10 cellular contexts compared by ENCODE assay signal in the genomic region with DNA sequence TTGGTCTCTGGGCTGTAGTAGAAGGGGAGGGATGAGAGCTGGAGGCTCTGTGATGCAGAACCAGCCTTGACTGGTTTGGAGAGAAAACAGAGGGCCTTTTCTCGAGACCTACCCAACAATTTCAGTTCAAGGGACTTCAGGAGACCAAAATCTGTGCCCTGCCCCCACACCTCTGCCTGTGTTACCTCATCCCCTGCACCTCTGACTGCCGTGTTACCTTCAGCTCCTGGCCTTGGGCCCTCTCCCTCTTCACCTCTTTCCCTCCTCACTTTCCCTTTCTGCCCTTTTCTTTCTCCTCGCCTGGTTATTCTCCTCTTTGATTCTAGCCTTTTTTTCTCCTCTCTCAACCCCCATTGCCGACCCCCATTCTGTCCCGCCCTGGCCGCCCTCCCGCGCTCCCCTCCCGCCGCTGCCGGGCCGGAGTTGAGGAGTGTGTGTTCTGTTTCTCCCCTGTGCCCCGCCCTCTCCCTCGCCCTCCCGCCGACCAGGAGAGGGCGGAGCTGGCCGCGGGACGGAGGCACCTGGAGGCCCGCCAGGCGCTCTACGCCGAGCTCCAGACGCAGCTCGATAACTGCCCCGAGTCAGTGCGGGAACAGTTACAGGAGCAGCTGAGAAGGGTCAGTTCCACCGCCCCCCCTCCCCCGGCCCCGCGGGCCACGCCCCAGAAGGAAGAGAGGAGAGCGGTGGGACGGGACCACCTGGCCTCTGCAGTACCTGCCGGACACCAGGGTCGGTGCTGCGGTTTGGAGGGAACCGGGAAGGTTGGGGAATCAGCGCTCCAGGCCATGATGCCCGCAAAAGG. TPM values are rescaled to one million over a fixed set of nuclear protein-coding genes. Genes with fewer than 3 reads are reported as not detected.
DNase-seq lines count a peak whose midpoint lies in the region; ATAC-seq and TF ChIP-seq lines count a peak whose summit lies in the region.
"Had no signal": no experiment of that assay in that cellular context is flagged by ENCODE, and none has a peak within 500 bp of the region (broad histone marks: within the 10 kb centered on the region; RNA-seq: fewer than 3 reads in every experiment).

No MANE protein-coding gene starts in this region.

- no peaks in the 10 kb centered on the region for H3K36me3 Mint-ChIP-seq in activated CD4-positive, alpha-beta memory T cell treated with anti-CD3 and anti-CD28 coated beads for 36 hours
- no peaks in the 10 kb centered on the region for H3K36me3 Mint-ChIP-seq in activated CD4-positive, alpha-beta memory T cell treated with anti-CD3 and anti-CD28 coated beads, Interleukin-2, amount 10 ng/mL, durations not matched to agents 7 days and 5 days (ENCODE audit: low read depth)
- H3K36me3 Mint-ChIP-seq in WTC11 = peaks cover 17% of the 10 kb centered on the region; the same call in 1 of the 2 replicates

- intact Hi-C loops in activated CD4-positive, alpha-beta memory T cell treated with anti-CD3 and anti-CD28 coated beads for 36 hours (cut with micrococcal nuclease) = no loop called here

- TF ChIP-seq CTCF in WTC11 (IDR thresholded peaks at IDR 0.05) = no peak
- TF ChIP-seq CTCF in omental fat pad (IDR thresholded peaks at IDR 0.05) = no peak

- ATAC-seq in WTC11 = peak; percentile 90
- peak; percentile 80 for ATAC-seq in omental fat pad (ENCODE audit: low FRiP score)
- ATAC-seq in HG02759 (IDR thresholded peaks at IDR 0.05; ENCODE audit: unreplicated experiment) = no peak

- no peak overlapping the region for H3K4me3 Mint-ChIP-seq in activated CD4-positive, alpha-beta memory T cell treated with anti-CD3 and anti-CD28 coated beads for 36 hours
- no peak overlapping the region for H3K4me3 Mint-ChIP-seq in activated CD4-positive, alpha-beta memory T cell treated with anti-CD3 and anti-CD28 coated beads, Interleukin-2, amount 10 ng/mL, durations not matched to agents 7 days and 5 days
- peak overlapping the region; percentile 73 for H3K4me3 Mint-ChIP-seq in WTC11

- no peaks in the 10 kb centered on the region for H3K27me3 Mint-ChIP-seq in activated CD4-positive, alpha-beta memory T cell treated with anti-CD3 and anti-CD28 coated beads for 36 hours
- peaks cover 2% of the 10 kb centered on the region for H3K27me3 Mint-ChIP-seq in activated CD4-positive, alpha-beta memory T cell treated with anti-CD3 and anti-CD28 coated beads, Interleukin-2, amount 10 ng/mL, durations not matched to agents 7 days and 5 days
- no peaks in the 10 kb centered on the region for H3K27me3 Mint-ChIP-seq in WTC11 (ENCODE audit: low read depth)

- H3K27ac Mint-ChIP-seq in activated CD4-positive, alpha-beta memory T cell treated with anti-CD3 and anti-CD28 coated beads for 36 hours = no peak overlapping the region
- no peak overlapping the region for H3K27ac Mint-ChIP-seq in activated CD4-positive, alpha-beta memory T cell treated with anti-CD3 and anti-CD28 coated beads, Interleukin-2, amount 10 ng/mL, durations not matched to agents 7 days and 5 days
- peak overlapping the region; percentile 93 for H3K27ac Mint-ChIP-seq in WTC11

- H3K4me1 Mint-ChIP-seq in activated CD4-positive, alpha-beta memory T cell treated with anti-CD3 and anti-CD28 coated beads for 36 hours (ENCODE audit: low read depth) = no peaks in the 10 kb centered on the region
- no peaks in the 10 kb centered on the region for H3K4me1 Mint-ChIP-seq in activated CD4-positive, alpha-beta memory T cell treated with anti-CD3 and anti-CD28 coated beads, Interleukin-2, amount 10 ng/mL, durations not matched to agents 7 days and 5 days
- H3K4me1 Mint-ChIP-seq in WTC11 = peaks cover 29% of the 10 kb centered on the region

- peak; percentile 32 for DNase-seq in activated CD4-positive, alpha-beta memory T cell treated with anti-CD3 and anti-CD28 coated beads for 36 hours
- no peak for DNase-seq in activated CD4-positive, alpha-beta memory T cell treated with anti-CD3 and anti-CD28 coated beads, Interleukin-2, amount 10 ng/mL, durations not matched to agents 7 days and 5 days
- DNase-seq in WTC11 (ENCODE audit: low spot score) (peak; percentile 93), globus pallidus (ENCODE audit: low spot score) (peak; percentile 47), omental fat pad (ENCODE audit: low spot score) (no peak), middle frontal gyrus (ENCODE audit: extremely low spot score, low spot score) (no peak), KG1 (lab: John Stamatoyannopoulos, UW) (no peak)

- POLR2A ChIA-PET in activated CD4-positive, alpha-beta memory T cell treated with anti-CD3 and anti-CD28 coated beads for 36 hours (lab: Charles Lee) = no interaction called here
- POLR2A ChIA-PET in activated CD4-positive, alpha-beta memory T cell treated with anti-CD3 and anti-CD28 coated beads, Interleukin-2, amount 10 ng/mL, durations not matched to agents 7 days and 5 days (lab: Charles Lee) = no interaction called here
- POLR2A ChIA-PET in WTC11 (lab: Charles Lee) = interaction anchor here (0.6 to 5.0 kb wide), 17 partner anchors 9 to 468 kb away, joined by 3 to 75 read pairs (median 6); a partner anchor contains a TSS

- CTCF ChIA-PET in activated CD4-positive, alpha-beta memory T cell treated with anti-CD3 and anti-CD28 coated beads for 36 hours (lab: Charles Lee) = interaction anchor here (0.9 to 2.4 kb wide), 2 partner anchors 25 to 55 kb away, joined by 4 to 14 read pairs; no protein-coding TSS in a partner anchor
- CTCF ChIA-PET in activated CD4-positive, alpha-beta memory T cell treated with anti-CD3 and anti-CD28 coated beads, Interleukin-2, amount 10 ng/mL, durations not matched to agents 7 days and 5 days (lab: Charles Lee) = interaction anchor here (1.1 to 1.4 kb wide), 2 partner anchors 55 to 463 kb away, joined by 3 to 4 read pairs; no protein-coding TSS in a partner anchor
- CTCF ChIA-PET in WTC11 (lab: Charles Lee) = interaction anchor here (0.6 to 7.9 kb wide), 20 partner anchors 10 to 1029 kb away, joined by 3 to 127 read pairs (median 4); a partner anchor contains a TSS

- H3K9me3 Mint-ChIP-seq in activated CD4-positive, alpha-beta memory T cell treated with anti-CD3 and anti-CD28 coated beads for 36 hours = no peaks in the 10 kb centered on the region
- H3K9me3 Mint-ChIP-seq in activated CD4-positive, alpha-beta memory T cell treated with anti-CD3 and anti-CD28 coated beads, Interleukin-2, amount 10 ng/mL, durations not matched to agents 7 days and 5 days = no peaks in the 10 kb centered on the region
- H3K9me3 Mint-ChIP-seq in WTC11 = no peaks in the 10 kb centered on the region

TF ChIP-seq in WTC11, 78 proteins besides CTCF, POLR2A, EP300 and RAD21 (continues in another document):
- TF ChIP-seq, protein P1, sequence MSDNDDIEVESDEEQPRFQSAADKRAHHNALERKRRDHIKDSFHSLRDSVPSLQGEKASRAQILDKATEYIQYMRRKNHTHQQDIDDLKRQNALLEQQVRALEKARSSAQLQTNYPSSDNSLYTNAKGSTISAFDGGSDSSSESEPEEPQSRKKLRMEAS (CRISPR knock-in tag; IDR thresholded peaks at IDR 0.05) = peak; percentile 64
- TF ChIP-seq ZNF423 (CRISPR knock-in tag; IDR thresholded peaks at IDR 0.05) (no peak), SMAD3 (CRISPR knock-in tag; IDR thresholded peaks at IDR 0.05; ENCODE audit: borderline replicate concordance) (no peak), ZBTB21 (CRISPR knock-in tag; IDR thresholded peaks at IDR 0.05; ENCODE audit: borderline replicate concordance) (0 out of 2 replicates have a peak, but pooled peaks have one; percentile 32), FOXK1 (CRISPR knock-in tag; IDR thresholded peaks at IDR 0.05) (0 out of 2 replicates have a peak, but pooled peaks have one; percentile 44), SP1 (CRISPR knock-in tag; conservative IDR thresholded peaks at IDR 0.05) (peak; percentile 80), ZNF219 (CRISPR knock-in tag; IDR thresholded peaks at IDR 0.05; ENCODE audit: borderline replicate concordance) (no peak), FOXP1 (CRISPR knock-in tag; IDR thresholded peaks at IDR 0.05; ENCODE audit: borderline replicate concordance) (peak; percentile 67; the same call in 1 of the 2 replicates), RELA (CRISPR knock-in tag; IDR thresholded peaks at IDR 0.05; ENCODE audit: borderline replicate concordance) (no peak; the same call in 1 of the 2 replicates)
- TF ChIP-seq, protein P2, sequence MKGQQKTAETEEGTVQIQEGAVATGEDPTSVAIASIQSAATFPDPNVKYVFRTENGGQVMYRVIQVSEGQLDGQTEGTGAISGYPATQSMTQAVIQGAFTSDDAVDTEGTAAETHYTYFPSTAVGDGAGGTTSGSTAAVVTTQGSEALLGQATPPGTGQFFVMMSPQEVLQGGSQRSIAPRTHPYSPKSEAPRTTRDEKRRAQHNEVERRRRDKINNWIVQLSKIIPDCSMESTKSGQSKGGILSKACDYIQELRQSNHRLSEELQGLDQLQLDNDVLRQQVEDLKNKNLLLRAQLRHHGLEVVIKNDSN (CRISPR knock-in tag; IDR thresholded peaks at IDR 0.05) = 0 out of 2 replicates have a peak, but pooled peaks have one; percentile 13
- TF ChIP-seq, protein P3, sequence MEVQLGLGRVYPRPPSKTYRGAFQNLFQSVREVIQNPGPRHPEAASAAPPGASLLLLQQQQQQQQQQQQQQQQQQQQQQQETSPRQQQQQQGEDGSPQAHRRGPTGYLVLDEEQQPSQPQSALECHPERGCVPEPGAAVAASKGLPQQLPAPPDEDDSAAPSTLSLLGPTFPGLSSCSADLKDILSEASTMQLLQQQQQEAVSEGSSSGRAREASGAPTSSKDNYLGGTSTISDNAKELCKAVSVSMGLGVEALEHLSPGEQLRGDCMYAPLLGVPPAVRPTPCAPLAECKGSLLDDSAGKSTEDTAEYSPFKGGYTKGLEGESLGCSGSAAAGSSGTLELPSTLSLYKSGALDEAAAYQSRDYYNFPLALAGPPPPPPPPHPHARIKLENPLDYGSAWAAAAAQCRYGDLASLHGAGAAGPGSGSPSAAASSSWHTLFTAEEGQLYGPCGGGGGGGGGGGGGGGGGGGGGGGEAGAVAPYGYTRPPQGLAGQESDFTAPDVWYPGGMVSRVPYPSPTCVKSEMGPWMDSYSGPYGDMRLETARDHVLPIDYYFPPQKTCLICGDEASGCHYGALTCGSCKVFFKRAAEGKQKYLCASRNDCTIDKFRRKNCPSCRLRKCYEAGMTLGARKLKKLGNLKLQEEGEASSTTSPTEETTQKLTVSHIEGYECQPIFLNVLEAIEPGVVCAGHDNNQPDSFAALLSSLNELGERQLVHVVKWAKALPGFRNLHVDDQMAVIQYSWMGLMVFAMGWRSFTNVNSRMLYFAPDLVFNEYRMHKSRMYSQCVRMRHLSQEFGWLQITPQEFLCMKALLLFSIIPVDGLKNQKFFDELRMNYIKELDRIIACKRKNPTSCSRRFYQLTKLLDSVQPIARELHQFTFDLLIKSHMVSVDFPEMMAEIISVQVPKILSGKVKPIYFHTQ (CRISPR knock-in tag; IDR thresholded peaks at IDR 0.05) = no peak

RNA-seq across cellular contexts. Expression of a gene that starts 27.2 kb away (rescaled TPM):
- 1 to 10 TPM; 2.0 to 2.4 TPM for total RNA-seq in activated CD4-positive, alpha-beta memory T cell treated with anti-CD3 and anti-CD28 coated beads for 36 hours
- total RNA-seq in activated CD4-positive, alpha-beta memory T cell treated with anti-CD3 and anti-CD28 coated beads, Interleukin-2, amount 10 ng/mL, durations not matched to agents 7 days and 5 days = under 1 TPM; 0.53 to 0.63 TPM
- 70.4 to 83.1 TPM (median 71.5 TPM) in 3 replicates for total RNA-seq in WTC11 (2021)
- total RNA-seq in omental fat pad = 100 to 1,000 TPM; 163 to 363 (median 245) TPM

RNA-seq across cellular contexts. Expression of a gene that starts 44.8 kb away (rescaled TPM):
- not detected for total RNA-seq in activated CD4-positive, alpha-beta memory T cell treated with anti-CD3 and anti-CD28 coated beads for 36 hours
- not detected for total RNA-seq in activated CD4-positive, alpha-beta memory T cell treated with anti-CD3 and anti-CD28 coated beads, Interleukin-2, amount 10 ng/mL, durations not matched to agents 7 days and 5 days
- 0.09 TPM in 1 of 3 replicates, not detected in the others for total RNA-seq in WTC11 (2021)
- total RNA-seq in omental fat pad = not detected
- total RNA-seq: Daoy; T-helper 1 cell treated with Interleukin-12 subunit alpha and Interleukin-12 subunit beta and Interleukin-4 antibody, amounts not matched to agents 30 ng/mL and 1 ng/mL, for 36 hours had no signal

Comparison
In these comparisons a context has a peak if more than half of its experiments do, and no peak if none do; other contexts are left out.
1. DNase-seq: peak in activated CD4-positive, alpha-beta memory T cell treated with anti-CD3 and anti-CD28 coated beads for 36 hours (single experiment), WTC11 (single experiment) and globus pallidus (single experiment); none in activated CD4-positive, alpha-beta memory T cell treated with anti-CD3 and anti-CD28 coated beads, Interleukin-2, amount 10 ng/mL, durations not matched to agents 7 days and 5 days (single experiment), omental fat pad (single experiment), middle frontal gyrus (single experiment) and KG1 (single experiment).
2. RNA of a gene that starts 27.2 kb away (total RNA-seq): 163 to 363 TPM in omental fat pad and 70.4 to 83.1 TPM in WTC11; 2.0 to 2.4 TPM in activated CD4-positive, alpha-beta memory T cell treated with anti-CD3 and anti-CD28 coated beads for 36 hours and 0.53 to 0.63 TPM in activated CD4-positive, alpha-beta memory T cell treated with anti-CD3 and anti-CD28 coated beads, Interleukin-2, amount 10 ng/mL, durations not matched to agents 7 days and 5 days; every median in the first group is over 10 times any median in the second.